In genomic region chr12:21940549-21940948, GRCh38 we compare ENCODE assay signal across 11 cellular contexts. TPM values are rescaled to one million over a fixed set of nuclear protein-coding genes. Genes with fewer than 3 reads are reported as not detected.
DNase-seq lines count a peak whose midpoint lies in the region; ATAC-seq, FAIRE-seq and TF ChIP-seq lines count a peak whose summit lies in the region.
"Had no signal": no experiment of that assay in that cellular context is flagged by ENCODE, and none has a peak within 500 bp of the region (broad histone marks: within the 10 kb centered on the region; RNA-seq: fewer than 3 reads in every experiment).

No MANE protein-coding gene starts in this region.

- H3K36me3 ChIP-seq in breast epithelium (no peaks in the 10 kb centered on the region), mammary epithelial cell (ENCODE audit: insufficient read depth, low read length) (no peaks in the 10 kb centered on the region), H1 (ENCODE audit: control insufficient read depth in 2 of 4, insufficient read depth in 4 of 4, low read length in 3 of 4) (no peaks in the 10 kb centered on the region), muscle layer of duodenum (ENCODE audit: control insufficient read depth in 1 of 2, insufficient read depth in 2 of 2, low read length in 2 of 2) (no peaks in the 10 kb centered on the region), upper lobe of right lung (peaks cover 4% of the 10 kb centered on the region), OCI-LY7 (ENCODE audit: insufficient read depth, low read length) (no peaks in the 10 kb centered on the region)

- H3K4me2 ChIP-seq in mammary epithelial cell (ENCODE audit: insufficient read depth, low read depth, low read length) (no peak overlapping the region), H1 (ENCODE audit: insufficient read depth in 1 of 2, low read depth in 2 of 2, low read length in 2 of 2) (peak overlapping the region; percentile 92 to 95), OCI-LY7 (ENCODE audit: low read length) (no peak overlapping the region)

- peaks cover 11% of the 10 kb centered on the region; the same call in 1 of the 2 replicates for H3K23me2 ChIP-seq in H1 (ENCODE audit: low read depth, low read length)

- no peak for TF ChIP-seq CTCF in breast epithelium (IDR thresholded peaks at IDR 0.05)
- TF ChIP-seq CTCF in mammary epithelial cell (conservative IDR thresholded peaks at IDR 0.05 in 1 of 2, IDR thresholded peaks at IDR 0.05 in 1 of 2; ENCODE audit: extremely low read depth in 1 of 2, insufficient read depth in 1 of 2, low read depth in 1 of 2, low read length in 2 of 2), result no peak
- TF ChIP-seq CTCF in H1 (IDR thresholded peaks at IDR 0.05; ENCODE audit: control extremely low read depth in 1 of 3, insufficient read depth in 1 of 3, low read depth in 1 of 3, low read length in 3 of 3), result no peak
- TF ChIP-seq CTCF in upper lobe of right lung (IDR thresholded peaks at IDR 0.05), result no peak
- no peak for TF ChIP-seq CTCF in OCI-LY7 (conservative IDR thresholded peaks at IDR 0.05; ENCODE audit: low read length)

- no peak overlapping the region for H2BK15ac ChIP-seq in H1 (ENCODE audit: low read length)

- peak overlapping the region; percentile 9 to 79 for H3K27ac ChIP-seq in breast epithelium
- H3K27ac ChIP-seq in mammary epithelial cell (ENCODE audit: insufficient read depth, low read depth, low read length), result no peak overlapping the region
- no peak overlapping the region for H3K27ac ChIP-seq in H1 (ENCODE audit: low read depth, low read length)
- H3K27ac ChIP-seq in muscle layer of duodenum (ENCODE audit: low read length), result peak overlapping the region; percentile 76
- H3K27ac ChIP-seq in upper lobe of right lung, result peak overlapping the region; percentile 79
- no peak overlapping the region for H3K27ac ChIP-seq in OCI-LY7 (ENCODE audit: low read depth, low read length, poor library complexity, severe bottlenecking)

- intact Hi-C loops in breast epithelium (cut with DNase I; ENCODE audit: low total_unique reads) (no loop called here), mammary epithelial cell (cut with micrococcal nuclease) (no loop called here), upper lobe of right lung (cut with DNase I) (no loop called here), OCI-LY7 (cut with micrococcal nuclease; ENCODE audit: unreplicated experiment) (no loop called here)

- BruUV-seq in mammary epithelial cell (replicated peaks; lab: Mats Ljungman, UMichigan) (no TSS peak), OCI-LY7 (replicated peaks; lab: Mats Ljungman, UMichigan) (no TSS peak)

- H2BK20ac ChIP-seq in H1 (ENCODE audit: low read length), result no peak overlapping the region

- H3K9me3 ChIP-seq in breast epithelium, result peaks cover 0 to 2% of the 10 kb centered on the region in 2 donors
- H3K9me3 ChIP-seq in mammary epithelial cell (replicated peaks; ENCODE audit: insufficient read depth, low read length), result no peaks in the 10 kb centered on the region
- H3K9me3 ChIP-seq in H1 (ENCODE audit: insufficient read depth in 2 of 2, low read depth in 1 of 2, low read length in 1 of 2), result no peaks in the 10 kb centered on the region
- H3K9me3 ChIP-seq in muscle layer of duodenum (ENCODE audit: control insufficient read depth in 1 of 2, low read length in 2 of 2), result no peaks in the 10 kb centered on the region
- no peaks in the 10 kb centered on the region for H3K9me3 ChIP-seq in upper lobe of right lung
- no peaks in the 10 kb centered on the region for H3K9me3 ChIP-seq in OCI-LY7 (ENCODE audit: low read length)

- 31% methylated on average over 6 of the region's 6 CpGs for WGBS in mammary epithelial cell (ENCODE audit: low coverage, missing lambda C conversion rate)
- 13% methylated on average over 6 of the region's 6 CpGs; no CpG with 5 or more reads in 1 of the 2 experiments for WGBS in H1 (ENCODE audit: extremely low coverage in 1 of 2, insufficient coverage in 1 of 2, insufficient read length in 1 of 2, insufficient replicate concordance in 2 of 2, low coverage in 1 of 2, low lambda C conversion rate in 2 of 2, missing lambda C conversion rate in 1 of 2), 2 experiments

- H2AFZ ChIP-seq in mammary epithelial cell (ENCODE audit: low read depth, low read length), result no peak overlapping the region
- H2AFZ ChIP-seq in H1 (ENCODE audit: low read length), result no peak overlapping the region
- H2AFZ ChIP-seq in OCI-LY7 (ENCODE audit: low read length), result no peak overlapping the region

- no peaks in the 10 kb centered on the region for H3K79me1 ChIP-seq in H1 (ENCODE audit: low read depth, low read length)

- H2AK5ac ChIP-seq in H1 (ENCODE audit: low read depth, low read length), result no peak overlapping the region

- in situ Hi-C loops in mammary epithelial cell (cut with MboI; ENCODE audit: low sequenced_read_pairs in 2 of 2) (no loop called here), G401 (cut with HindIII; ENCODE audit: low sequenced_read_pairs) (no loop called here)

- TF ChIP-seq RAD21 in H1 (IDR thresholded peaks at IDR 0.05 in 1 of 2, conservative IDR thresholded peaks at IDR 0.05 in 1 of 2; ENCODE audit: low read depth in 2 of 2, low read length in 2 of 2), result no peak

- H4K8ac ChIP-seq in H1 (ENCODE audit: extremely low read depth, insufficient read depth, low read length), result no peak overlapping the region

- DNase-seq in breast epithelium (ENCODE audit: low spot score in 2 of 2), result no peak
- DNase-seq in mammary epithelial cell, result no peak
- no peak for DNase-seq in H1 (ENCODE audit: low read depth in 1 of 2, low spot score in 2 of 2)
- peak; percentile 53 for DNase-seq in upper lobe of right lung
- no peak for DNase-seq in G401 (ENCODE audit: low spot score)
- no peak for DNase-seq in UCSD-AML1 (lab: John Stamatoyannopoulos, UW; ENCODE audit: unreplicated experiment)
- no peak for DNase-seq in OCI-LY7 (ENCODE audit: low spot score)
- DNase-seq: COR-L47; effector CD8-positive, alpha-beta T cell had no signal

- no peak overlapping the region for H3K23ac ChIP-seq in H1 (ENCODE audit: insufficient read length)

- peaks cover 0 to 51% of the 10 kb centered on the region in 2 donors for H3K27me3 ChIP-seq in breast epithelium
- peaks cover 27% of the 10 kb centered on the region for H3K27me3 ChIP-seq in mammary epithelial cell (ENCODE audit: insufficient read depth, low read length)
- peaks cover 1 to 32% (median 26%) of the 10 kb centered on the region in 4 experiments for H3K27me3 ChIP-seq in H1 (replicated peaks in 1 of 4; ENCODE audit: control insufficient read depth in 3 of 4, extremely low read depth in 1 of 4, insufficient read depth in 3 of 4, low read length in 3 of 4)
- peaks cover 12% of the 10 kb centered on the region for H3K27me3 ChIP-seq in muscle layer of duodenum (ENCODE audit: low read depth, low read length)
- H3K27me3 ChIP-seq in upper lobe of right lung, result peaks cover 9% of the 10 kb centered on the region

- peak; percentile 43 for ATAC-seq in upper lobe of right lung

- H3K14ac ChIP-seq in H1 (ENCODE audit: insufficient read length), result no peak overlapping the region

- TF ChIP-seq POLR2A in breast epithelium (IDR thresholded peaks at IDR 0.05) (no peak), H1 (IDR thresholded peaks at IDR 0.05; ENCODE audit: control extremely low read depth in 1 of 2, low read depth in 2 of 2, low read length in 2 of 2) (no peak)

- no peak overlapping the region for H3K9ac ChIP-seq in mammary epithelial cell (ENCODE audit: insufficient read depth, low read length)
- H3K9ac ChIP-seq in H1 (replicated peaks in 1 of 4; ENCODE audit: extremely low read depth in 1 of 4, low read depth in 3 of 4, low read length in 3 of 4), result no peak overlapping the region

- no peak overlapping the region for H2BK120ac ChIP-seq in H1 (replicated peaks; ENCODE audit: low read depth, low read length)

- H3K56ac ChIP-seq in H1 (replicated peaks; ENCODE audit: insufficient read length, low read depth, low read length), result no peak overlapping the region

- no peak overlapping the region for H4K91ac ChIP-seq in H1 (replicated peaks; ENCODE audit: insufficient read length, low read length)

- POLR2A ChIA-PET in H1 (lab: Charles Lee; ENCODE audit: partially characterized antibody) (no interaction called here), OCI-LY7 (lab: Charles Lee) (interaction anchor here (0.5 to 0.6 kb wide), 2 partner anchors 20 to 1101 kb away, joined by 3 read pairs; no protein-coding TSS in a partner anchor)

- H3K9me2 ChIP-seq in OCI-LY7 (ENCODE audit: insufficient read depth, low read length), result no peaks in the 10 kb centered on the region

- CTCF ChIA-PET in mammary epithelial cell (lab: Charles Lee; ENCODE audit: low non-redundant PET) (no interaction called here), H1 (lab: Charles Lee; ENCODE audit: partially characterized antibody) (interaction anchor here (0.7 to 2.6 kb wide), 3 partner anchors 17 to 79 kb away, joined by 3 to 11 read pairs (median 4); no protein-coding TSS in a partner anchor), OCI-LY7 (lab: Charles Lee; ENCODE audit: unreplicated experiment) (no interaction called here)

- no peak overlapping the region for H2BK12ac ChIP-seq in H1 (ENCODE audit: low read depth, low read length)

- dilution Hi-C loops in mammary epithelial cell (cut with HindIII; ENCODE audit: low sequenced_read_pairs), result no loop called here

- H4K5ac ChIP-seq in H1 (ENCODE audit: insufficient read length, low read depth, low read length), result no peak overlapping the region

- peaks cover 0 to 4% of the 10 kb centered on the region in 2 donors for H3K4me1 ChIP-seq in breast epithelium
- no peaks in the 10 kb centered on the region for H3K4me1 ChIP-seq in mammary epithelial cell (ENCODE audit: insufficient read depth, low read length)
- H3K4me1 ChIP-seq in H1 (replicated peaks in 1 of 4; ENCODE audit: control insufficient read depth in 3 of 4, insufficient read depth in 4 of 4, low read length in 3 of 4), result no peaks in the 10 kb centered on the region
- no peaks in the 10 kb centered on the region for H3K4me1 ChIP-seq in muscle layer of duodenum (ENCODE audit: control insufficient read depth in 1 of 2, insufficient read depth in 2 of 2, low read length in 2 of 2)
- H3K4me1 ChIP-seq in upper lobe of right lung, result no peaks in the 10 kb centered on the region
- H3K4me1 ChIP-seq in OCI-LY7 (ENCODE audit: insufficient read depth, low read length, poor library complexity, severe bottlenecking), result no peaks in the 10 kb centered on the region

- FAIRE-seq in H1 (lab: Jason Lieb, UNC), result no peak
- FAIRE-seq: TTC549 had no signal

- H3K79me2 ChIP-seq in mammary epithelial cell (ENCODE audit: insufficient read depth, low read length), result no peaks in the 10 kb centered on the region
- no peaks in the 10 kb centered on the region for H3K79me2 ChIP-seq in H1 (ENCODE audit: control insufficient read depth in 1 of 2, insufficient read depth in 2 of 2, low read length in 2 of 2)
- no peaks in the 10 kb centered on the region for H3K79me2 ChIP-seq in OCI-LY7 (ENCODE audit: insufficient read depth, low read depth, low read length)

- no peak overlapping the region for H3K4ac ChIP-seq in H1 (replicated peaks; ENCODE audit: insufficient read length, low read depth, low read length)

- no peak overlapping the region for H2BK5ac ChIP-seq in H1 (ENCODE audit: low read depth, low read length)

- TF ChIP-seq EP300 in H1 (IDR thresholded peaks at IDR 0.05; ENCODE audit: borderline replicate concordance in 1 of 2, low read depth in 2 of 2, low read length in 2 of 2), result no peak

- H4K20me1 ChIP-seq in mammary epithelial cell (ENCODE audit: insufficient read depth, low read length), result no peaks in the 10 kb centered on the region
- no peaks in the 10 kb centered on the region for H4K20me1 ChIP-seq in H1 (replicated peaks in 1 of 2; ENCODE audit: control insufficient read depth in 1 of 2, insufficient read depth in 2 of 2, low read length in 2 of 2)
- H4K20me1 ChIP-seq in OCI-LY7 (ENCODE audit: insufficient read depth, low read length), result no peaks in the 10 kb centered on the region

- H3K4me3 ChIP-seq in breast epithelium (peak overlapping the region; percentile 37 to 68 (median 46)), mammary epithelial cell (replicated peaks in 1 of 3; ENCODE audit: insufficient read depth in 1 of 3, low read depth in 2 of 3, low read length in 3 of 3) (no peak overlapping the region), H1 (ENCODE audit: extremely low read depth in 1 of 4, insufficient read depth in 2 of 4, low read depth in 3 of 4, low read length in 4 of 4) (peak overlapping the region; percentile 60 to 70 (median 65); a peak in 7 of 8 replicates), muscle layer of duodenum (ENCODE audit: low read depth in 1 of 2, low read length in 2 of 2) (peak overlapping the region; percentile 63 to 68), upper lobe of right lung (peak overlapping the region; percentile 53), OCI-LY7 (ENCODE audit: low read depth, low read length, poor library complexity, severe bottlenecking) (no peak overlapping the region)

- H3K18ac ChIP-seq in H1 (ENCODE audit: extremely low read depth, low read length), result no peak overlapping the region

RNA-seq across cellular contexts. Expression of gene ABCC9, which starts 0.7 kb away (rescaled TPM):
- 10 to 100 TPM; 10.2 to 52.0 (median 27.5) TPM for total RNA-seq in breast epithelium
- total RNA-seq in mammary epithelial cell, result under 1 TPM in 1 of 2 donors, not detected in 1; under 0.01 TPM
- not detected for polyA plus RNA-seq in mammary epithelial cell
- polyA minus RNA-seq in mammary epithelial cell, result not detected
- not detected in 2 replicates for total RNA-seq in H1 (2021; fragmentation: NEBNext Ultra II Directional; extraction: Animal tissue kit (Norgen Biotek cat#: 25700))
- under 0.01 and 0.02 TPM in 2 replicates for polyA plus RNA-seq in H1 (2011; rRNA removed)
- polyA plus RNA-seq in H1 (2011; cell fraction: cytosol; rRNA removed), result not detected
- not detected for polyA plus RNA-seq in H1 (2011; cell fraction: nucleus; rRNA removed)
- polyA plus RNA-seq in H1 (2012, experiment 1 of 2), result 0.03 to 0.04 TPM (median 0.03 TPM) in 3 of 4 replicates, not detected in the other
- polyA plus RNA-seq in H1 (2012, experiment 2 of 2), result not detected
- 0.04 TPM for polyA plus RNA-seq in H1 (2013, experiment 1 of 2)
- 0.02 TPM for polyA plus RNA-seq in H1 (2013, experiment 2 of 2)
- 0.02 TPM in 1 of 2 replicates, not detected in the other for polyA minus RNA-seq in H1 (2011; rRNA and poly(A)+ RNA removed)
- not detected for polyA minus RNA-seq in H1 (2011; cell fraction: cytosol; rRNA and poly(A)+ RNA removed)
- polyA minus RNA-seq in H1 (2011; cell fraction: nucleus; rRNA and poly(A)+ RNA removed), result 0.10 TPM
- total RNA-seq in upper lobe of right lung, result 32.6 TPM
- total RNA-seq in G401 (2014; rRNA removed; shearing (Covaris generic)), result not detected in 2 replicates
- total RNA-seq in OCI-LY7 (2014; rRNA removed; shearing (Covaris generic)), result not detected in 2 replicates
- total RNA-seq in OCI-LY7 (2022), result not detected in 2 replicates

Comparison
In these comparisons a context has a peak if more than half of its experiments do, and no peak if none do; other contexts are left out.
1. H3K27ac ChIP-seq: peak in breast epithelium (2 of 2), muscle layer of duodenum (single experiment) and upper lobe of right lung (single experiment); none in mammary epithelial cell (single experiment), H1 (single experiment) and OCI-LY7 (single experiment).
2. H3K4me3 ChIP-seq: peak in breast epithelium (3 of 3), H1 (4 of 4), muscle layer of duodenum (2 of 2) and upper lobe of right lung (single experiment); none in mammary epithelial cell (0 of 3) and OCI-LY7 (single experiment).
3. RNA of gene ABCC9, which starts 0.7 kb away (total RNA-seq): 32.6 TPM in upper lobe of right lung (single experiment) and 10.2 to 52.0 TPM in breast epithelium; not detected in H1, under 0.01 TPM in mammary epithelial cell, not detected in G401 and not detected in OCI-LY7; every median in the first group is over 10 times any median in the second.
4. H3K4me2 ChIP-seq: peak in H1 (2 of 2); none in mammary epithelial cell (single experiment) and OCI-LY7 (single experiment).